ENCODE assay signal across 1 cellular context in the genomic region with DNA sequence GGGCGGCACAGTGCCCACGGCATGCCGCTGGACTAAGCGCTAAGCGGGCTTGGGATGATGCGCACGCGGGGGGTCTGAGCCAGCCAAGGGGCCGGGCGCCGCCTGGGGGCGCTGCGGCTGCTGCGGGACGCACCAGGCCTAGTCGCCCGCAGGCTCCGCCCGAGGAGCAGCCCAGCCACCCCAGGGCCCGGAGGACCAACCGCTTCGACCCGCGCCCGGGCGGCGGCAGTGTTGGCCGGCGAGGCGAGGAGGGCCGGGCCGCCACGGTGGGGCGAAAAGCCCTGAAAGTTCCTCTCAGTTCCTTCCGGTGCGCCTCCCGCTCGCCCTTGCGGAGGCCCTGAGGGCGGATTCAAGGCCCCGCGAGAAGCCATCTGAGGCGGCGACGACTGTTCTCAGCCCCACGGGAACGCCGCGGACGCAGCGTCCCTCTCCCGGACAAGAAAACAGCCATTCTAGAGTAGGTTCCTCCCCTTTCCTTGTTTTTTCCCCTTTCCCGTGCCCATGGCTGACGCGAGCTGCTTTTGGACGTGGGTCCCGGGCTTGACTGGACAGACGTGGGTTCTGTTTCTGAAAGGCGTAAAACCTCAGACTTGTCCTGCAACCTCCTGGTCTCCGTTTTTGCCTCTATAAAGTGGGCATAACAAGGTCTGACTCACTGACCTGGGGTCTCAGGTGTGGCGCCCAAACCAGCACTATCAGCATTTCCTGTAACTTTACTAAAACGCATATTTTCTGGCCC.
TF ChIP-seq lines count a peak whose summit lies in the region.

A gene with protein sequence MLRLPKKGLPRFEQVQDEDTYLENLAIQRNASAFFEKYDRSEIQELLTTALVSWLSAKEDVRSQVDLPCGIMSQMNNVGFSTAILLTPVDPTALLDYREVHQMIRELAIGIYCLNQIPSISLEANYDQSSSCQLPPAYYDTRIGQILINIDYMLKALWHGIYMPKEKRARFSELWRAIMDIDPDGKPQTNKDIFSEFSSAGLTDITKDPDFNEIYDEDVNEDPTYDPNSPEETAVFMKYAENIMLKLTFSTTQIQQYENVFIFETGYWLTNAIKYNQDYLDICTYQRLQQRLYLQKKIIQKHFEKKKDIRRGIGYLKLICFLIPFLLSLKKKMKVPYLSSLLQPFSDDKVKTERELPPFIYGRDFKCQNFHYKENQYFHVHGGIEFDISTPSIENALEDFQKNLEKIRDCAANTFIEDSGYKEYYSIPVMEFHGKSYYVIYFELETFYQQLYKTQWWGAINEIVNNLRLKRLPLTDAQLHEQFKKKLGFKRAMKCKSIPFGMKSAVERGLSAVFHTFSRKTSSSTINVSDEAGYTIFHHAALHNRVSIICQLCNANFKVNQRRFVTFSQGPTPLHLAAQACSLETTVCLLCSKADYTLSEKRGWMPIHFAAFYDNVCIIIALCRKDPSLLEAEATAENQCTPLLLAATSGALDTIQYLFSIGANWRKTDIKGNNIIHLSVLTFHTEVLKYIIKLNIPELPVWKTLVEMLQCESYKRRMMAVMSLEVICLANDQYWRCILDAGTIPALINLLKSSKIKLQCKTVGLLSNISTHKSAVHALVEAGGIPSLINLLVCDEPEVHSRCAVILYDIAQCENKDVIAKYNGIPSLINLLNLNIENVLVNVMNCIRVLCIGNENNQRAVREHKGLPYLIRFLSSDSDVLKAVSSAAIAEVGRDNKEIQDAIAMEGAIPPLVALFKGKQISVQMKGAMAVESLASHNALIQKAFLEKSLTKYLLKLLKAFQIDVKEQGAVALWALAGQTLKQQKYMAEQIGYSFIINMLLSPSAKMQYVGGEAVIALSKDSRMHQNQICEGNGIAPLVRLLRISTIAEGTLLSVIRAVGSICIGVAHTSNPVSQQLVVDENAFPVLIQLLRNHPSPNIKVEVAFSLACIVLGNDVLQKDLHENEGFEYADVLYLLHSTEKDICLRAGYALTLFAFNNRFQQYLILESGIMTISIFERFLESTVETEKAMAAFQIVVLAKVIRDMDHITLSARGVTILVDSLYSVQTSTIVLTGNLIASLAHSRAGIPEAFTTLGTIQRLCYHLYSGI (N-terminal part only) (plus strand): TSS at position 297 of the 739 bp plus-strand sequence. CDS start 1,821 bp downstream, outside the sequence.

TF ChIP-seq in HepG2, 621 proteins besides CTCF, POLR2A, EP300 and RAD21 (continued from another document and continues in another):
- TF ChIP-seq ZNF691 (CRISPR knock-in tag; IDR thresholded peaks at IDR 0.05; ENCODE audit: borderline replicate concordance, low read depth): peak; percentile 89
- peak; percentile 96 for TF ChIP-seq IRF2 (CRISPR knock-in tag; IDR thresholded peaks at IDR 0.05)
- TF ChIP-seq HOXA3 (CRISPR knock-in tag; IDR thresholded peaks at IDR 0.05): peak; percentile 96
- TF ChIP-seq, protein P1, sequence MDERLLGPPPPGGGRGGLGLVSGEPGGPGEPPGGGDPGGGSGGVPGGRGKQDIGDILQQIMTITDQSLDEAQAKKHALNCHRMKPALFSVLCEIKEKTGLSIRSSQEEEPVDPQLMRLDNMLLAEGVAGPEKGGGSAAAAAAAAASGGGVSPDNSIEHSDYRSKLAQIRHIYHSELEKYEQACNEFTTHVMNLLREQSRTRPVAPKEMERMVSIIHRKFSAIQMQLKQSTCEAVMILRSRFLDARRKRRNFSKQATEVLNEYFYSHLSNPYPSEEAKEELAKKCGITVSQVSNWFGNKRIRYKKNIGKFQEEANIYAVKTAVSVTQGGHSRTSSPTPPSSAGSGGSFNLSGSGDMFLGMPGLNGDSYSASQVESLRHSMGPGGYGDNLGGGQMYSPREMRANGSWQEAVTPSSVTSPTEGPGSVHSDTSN (CRISPR knock-in tag; IDR thresholded peaks at IDR 0.05): no peak
- TF ChIP-seq, protein P2, sequence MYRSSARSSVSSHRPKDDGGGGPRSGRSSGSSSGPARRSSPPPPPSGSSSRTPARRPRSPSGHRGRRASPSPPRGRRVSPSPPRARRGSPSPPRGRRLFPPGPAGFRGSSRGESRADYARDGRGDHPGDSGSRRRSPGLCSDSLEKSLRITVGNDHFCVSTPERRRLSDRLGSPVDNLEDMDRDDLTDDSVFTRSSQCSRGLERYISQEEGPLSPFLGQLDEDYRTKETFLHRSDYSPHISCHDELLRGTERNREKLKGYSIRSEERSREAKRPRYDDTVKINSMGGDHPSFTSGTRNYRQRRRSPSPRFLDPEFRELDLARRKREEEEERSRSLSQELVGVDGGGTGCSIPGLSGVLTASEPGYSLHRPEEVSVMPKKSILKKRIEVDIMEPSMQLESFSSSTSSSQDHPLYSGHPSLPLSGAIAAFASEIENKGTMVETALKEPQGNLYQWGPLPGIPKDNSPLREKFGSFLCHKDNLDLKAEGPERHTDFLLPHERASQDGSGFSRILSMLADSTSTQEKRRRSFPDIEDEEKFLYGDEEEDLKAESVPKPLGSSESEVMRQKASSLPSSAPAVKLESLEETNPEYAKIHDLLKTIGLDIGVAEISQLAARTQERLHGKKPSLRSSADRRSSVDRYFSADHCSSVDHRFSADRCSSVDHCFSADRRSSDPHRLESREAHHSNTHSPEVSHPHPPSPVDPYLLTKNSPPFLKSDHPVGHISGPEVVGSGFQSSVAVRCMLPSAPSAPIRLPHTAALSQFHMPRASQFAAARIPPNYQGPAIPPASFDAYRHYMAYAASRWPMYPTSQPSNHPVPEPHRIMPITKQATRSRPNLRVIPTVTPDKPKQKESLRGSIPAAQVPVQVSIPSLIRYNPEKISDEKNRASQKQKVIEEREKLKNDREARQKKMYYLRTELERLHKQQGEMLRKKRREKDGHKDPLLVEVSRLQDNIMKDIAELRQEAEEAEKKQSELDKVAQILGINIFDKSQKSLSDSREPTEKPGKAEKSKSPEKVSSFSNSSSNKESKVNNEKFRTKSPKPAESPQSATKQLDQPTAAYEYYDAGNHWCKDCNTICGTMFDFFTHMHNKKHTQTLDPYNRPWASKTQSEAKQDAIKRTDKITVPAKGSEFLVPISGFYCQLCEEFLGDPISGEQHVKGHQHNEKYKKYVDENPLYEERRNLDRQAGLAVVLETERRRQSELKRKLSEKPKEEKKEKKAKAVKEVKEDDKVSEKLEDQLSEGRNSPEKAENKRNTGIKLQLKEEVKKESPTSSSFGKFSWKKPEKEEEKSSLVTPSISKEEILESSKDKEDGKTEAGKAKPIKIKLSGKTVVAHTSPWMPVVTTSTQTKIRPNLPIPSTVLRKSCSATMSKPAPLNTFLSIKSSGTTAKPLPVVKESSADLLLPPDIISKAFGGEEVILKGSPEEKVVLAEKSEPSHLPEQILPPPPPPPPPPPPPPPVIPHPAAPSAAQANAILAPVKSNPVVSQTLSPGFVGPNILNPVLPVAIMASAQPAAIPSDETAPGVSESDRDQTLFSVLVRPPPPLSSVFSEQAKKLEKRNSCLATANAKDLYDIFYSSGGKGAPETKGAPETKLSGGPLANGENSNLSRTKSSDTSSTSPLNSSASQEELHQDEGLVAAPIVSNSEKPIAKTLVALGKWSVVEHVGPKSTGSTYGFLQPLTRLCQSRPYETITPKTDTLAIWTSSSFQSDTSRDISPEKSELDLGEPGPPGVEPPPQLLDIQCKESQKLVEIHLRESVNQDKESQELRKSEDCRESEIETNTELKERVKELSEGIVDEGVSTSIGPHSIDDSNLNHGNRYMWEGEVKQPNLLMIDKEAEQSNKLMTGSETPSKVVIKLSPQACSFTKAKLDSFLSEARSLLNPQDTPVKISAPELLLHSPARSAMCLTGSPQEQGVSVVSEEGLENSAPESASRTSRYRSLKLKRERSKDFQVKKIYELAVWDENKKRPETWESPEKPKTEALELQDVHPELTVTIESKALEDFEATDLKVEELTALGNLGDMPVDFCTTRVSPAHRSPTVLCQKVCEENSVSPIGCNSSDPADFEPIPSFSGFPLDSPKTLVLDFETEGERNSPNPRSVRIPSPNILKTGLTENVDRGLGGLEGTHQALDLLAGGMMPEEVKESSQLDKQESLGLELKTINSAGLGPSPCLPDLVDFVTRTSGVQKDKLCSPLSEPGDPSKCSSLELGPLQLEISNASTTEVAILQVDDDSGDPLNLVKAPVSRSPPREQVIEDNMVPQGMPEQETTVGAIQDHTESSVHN (CRISPR knock-in tag; IDR thresholded peaks at IDR 0.05): 0 out of 2 replicates have a peak, but pooled peaks have one; percentile 33
- TF ChIP-seq, protein P3, sequence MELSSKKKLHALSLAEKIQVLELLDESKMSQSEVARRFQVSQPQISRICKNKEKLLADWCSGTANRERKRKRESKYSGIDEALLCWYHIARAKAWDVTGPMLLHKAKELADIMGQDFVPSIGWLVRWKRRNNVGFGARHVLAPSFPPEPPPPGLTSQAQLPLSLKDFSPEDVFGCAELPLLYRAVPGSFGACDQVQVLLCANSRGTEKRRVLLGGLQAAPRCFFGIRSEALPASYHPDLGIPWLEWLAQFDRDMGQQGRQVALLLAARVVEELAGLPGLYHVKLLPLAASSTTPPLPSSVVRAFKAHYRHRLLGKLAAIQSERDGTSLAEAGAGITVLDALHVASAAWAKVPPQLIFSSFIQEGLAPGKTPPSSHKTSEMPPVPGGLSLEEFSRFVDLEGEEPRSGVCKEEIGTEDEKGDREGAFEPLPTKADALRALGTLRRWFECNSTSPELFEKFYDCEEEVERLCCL (CRISPR knock-in tag; IDR thresholded peaks at IDR 0.05; ENCODE audit: borderline replicate concordance): no peak
- TF ChIP-seq CBFB (CRISPR knock-in tag; IDR thresholded peaks at IDR 0.05): peak; percentile 89; the same call in 1 of the 2 replicates
- peak; percentile 91; the same call in 1 of the 2 replicates for TF ChIP-seq ZNF792 (CRISPR knock-in tag; IDR thresholded peaks at IDR 0.05)
- TF ChIP-seq KLF9 (CRISPR knock-in tag; IDR thresholded peaks at IDR 0.05; ENCODE audit: low read depth): no peak
- no peak for TF ChIP-seq ZNF513 (CRISPR knock-in tag; conservative IDR thresholded peaks at IDR 0.05)
- TF ChIP-seq MYC (CRISPR knock-in tag; IDR thresholded peaks at IDR 0.05; ENCODE audit: borderline replicate concordance): peak; percentile 86; the same call in 1 of the 2 replicates
- TF ChIP-seq ARNT (IDR thresholded peaks at IDR 0.05): no peak
- peak; percentile 72 for TF ChIP-seq ZNF609 (CRISPR knock-in tag; IDR thresholded peaks at IDR 0.05; ENCODE audit: borderline replicate concordance)
- TF ChIP-seq GTF3A (CRISPR knock-in tag; conservative IDR thresholded peaks at IDR 0.05): peak; percentile 79; the same call in 1 of the 2 replicates
- 0 out of 2 replicates have a peak, but pooled peaks have one; percentile 64 for TF ChIP-seq JDP2 (CRISPR knock-in tag; IDR thresholded peaks at IDR 0.05; ENCODE audit: borderline replicate concordance)
- peak; percentile 95; the same call in 1 of the 2 replicates for TF ChIP-seq TARDBP (CRISPR knock-in tag; IDR thresholded peaks at IDR 0.05)
- TF ChIP-seq MLLT10 (CRISPR knock-in tag; IDR thresholded peaks at IDR 0.05): no peak
- peak; percentile 83 for TF ChIP-seq ARNTL (CRISPR knock-in tag; IDR thresholded peaks at IDR 0.05)
- TF ChIP-seq SRSF4 (IDR thresholded peaks at IDR 0.05; ENCODE audit: low read depth, low read length, poor library complexity, severe bottlenecking): no peak
- TF ChIP-seq ZNF567 (CRISPR knock-in tag; IDR thresholded peaks at IDR 0.05; ENCODE audit: borderline replicate concordance): peak; percentile 75; the same call in 1 of the 2 replicates
- TF ChIP-seq SOX6 (IDR thresholded peaks at IDR 0.05): no peak
- TF ChIP-seq SOX6 (CRISPR knock-in tag; IDR thresholded peaks at IDR 0.05): peak; percentile 66; the same call in 1 of the 2 replicates
- TF ChIP-seq ZNF484 (CRISPR knock-in tag; IDR thresholded peaks at IDR 0.05; ENCODE audit: borderline replicate concordance, low read depth): no peak
- TF ChIP-seq KDM6A (CRISPR knock-in tag; IDR thresholded peaks at IDR 0.05; ENCODE audit: low read depth): no peak
- TF ChIP-seq FOXC1 (CRISPR knock-in tag; IDR thresholded peaks at IDR 0.05; ENCODE audit: borderline replicate concordance): peak; percentile 99
- peak; percentile 98 for TF ChIP-seq ZNF441 (CRISPR knock-in tag; IDR thresholded peaks at IDR 0.05; ENCODE audit: borderline replicate concordance)
- TF ChIP-seq MTF1 (CRISPR knock-in tag; IDR thresholded peaks at IDR 0.05): no peak; the same call in 1 of the 2 replicates
